In the genomic region with DNA sequence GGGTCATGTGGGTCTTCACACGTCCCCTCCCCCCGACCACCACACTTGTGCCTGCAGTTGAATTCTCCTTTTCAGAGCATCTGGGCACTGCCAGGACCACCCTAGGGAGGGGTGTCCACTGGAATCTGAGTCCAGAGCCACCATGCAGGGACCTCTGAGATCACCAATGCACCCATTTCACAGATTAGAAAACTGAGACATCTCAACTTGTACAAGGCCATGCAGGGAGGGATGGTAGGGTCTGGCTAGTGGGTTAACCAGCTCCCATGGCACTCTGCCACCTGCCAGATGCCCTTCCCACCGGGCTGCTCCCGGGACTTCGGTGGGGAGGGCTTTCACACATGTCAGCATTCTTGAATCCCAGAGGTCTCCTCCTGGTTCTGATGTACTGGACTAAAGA, we compare ENCODE assay signal across 15 cellular contexts. TPM values are rescaled to one million over a fixed set of nuclear protein-coding genes. Genes with fewer than 3 reads are reported as not detected.
DNase-seq lines count a peak whose midpoint lies in the region; ATAC-seq, FAIRE-seq and TF ChIP-seq lines count a peak whose summit lies in the region.
"Had no signal": no experiment of that assay in that cellular context is flagged by ENCODE, and none has a peak within 500 bp of the region (broad histone marks: within the 10 kb centered on the region; RNA-seq: fewer than 3 reads in every experiment).

No MANE protein-coding gene starts in this region.

- H2BK120ac ChIP-seq in neuronal stem cell (ENCODE audit: low read depth, low read length) = no peak overlapping the region

- no peak for TF ChIP-seq POLR2A in A549 (IDR thresholded peaks at IDR 0.05; ENCODE audit: low read length)

- ATAC-seq in A549 (no peak), GM18520 (IDR thresholded peaks at IDR 0.05; ENCODE audit: unreplicated experiment) (no peak), HG03025 (IDR thresholded peaks at IDR 0.05; ENCODE audit: low FRiP score, unreplicated experiment) (no peak)

- peak; percentile 95 for FAIRE-seq in A549 (lab: Jason Lieb, UNC)
- FAIRE-seq: D721Med, G401.6, GM19239 had no signal

- WGBS in A549 (ENCODE audit: missing lambda C conversion rate) = 57% methylated on average over 5 of the region's 5 CpGs
- WGBS in neuronal stem cell (ENCODE audit: extremely low coverage in 2 of 2, insufficient read length in 2 of 2, insufficient replicate concordance in 1 of 2), 2 donors = no CpG with 5 or more reads among the region's 5 CpGs

- H2BK5ac ChIP-seq in neuronal stem cell (ENCODE audit: low read length) = no peak overlapping the region

- no peak overlapping the region for H2BK15ac ChIP-seq in neuronal stem cell (ENCODE audit: low read length)

- H3K4me2 ChIP-seq in A549 (no peak overlapping the region), neuronal stem cell (ENCODE audit: insufficient read depth, low read length, poor library complexity, severe bottlenecking) (no peak overlapping the region)

- no peak overlapping the region for H3K23ac ChIP-seq in neuronal stem cell (ENCODE audit: low read depth, low read length, poor library complexity)

- no peak overlapping the region for H2AFZ ChIP-seq in neuronal stem cell (ENCODE audit: low read length)

- POLR2A ChIA-PET in A549 (lab: Yijun Ruan, JAX) = interaction anchor here (1.1 kb wide), 1 partner anchor 24 kb away, joined by 3 read pairs; no protein-coding TSS in a partner anchor
- POLR2A ChIA-PET in HEK293 (lab: Yijun Ruan, JAX) = interaction anchor here (0.5 to 0.6 kb wide), 2 partner anchors 86 to 542 kb away, joined by 3 read pairs; no protein-coding TSS in a partner anchor

- 0 out of 5 replicates have a peak, but pooled peaks of 1 of the 2 experiments have one; percentile 9 for TF ChIP-seq EP300 in A549 (IDR thresholded peaks at IDR 0.05)

- H3K36me3 ChIP-seq in HEK293 (ENCODE audit: control insufficient read depth in 2 of 2, insufficient read depth in 1 of 2, low read length in 2 of 2) (no peaks in the 10 kb centered on the region), neuronal stem cell (replicated peaks in 1 of 2; ENCODE audit: control insufficient read depth in 2 of 2, insufficient read depth in 2 of 2, low read length in 2 of 2) (no peaks in the 10 kb centered on the region)
- H3K36me3 ChIP-seq: BE2C, BLaER1 had no signal

- H3K4me3 ChIP-seq in A549 = no peak overlapping the region
- no peak overlapping the region for H3K4me3 ChIP-seq in HEK293 (ENCODE audit: low read depth, low read length)
- no peak overlapping the region for H3K4me3 ChIP-seq in neuronal stem cell (ENCODE audit: low read length in 2 of 2)
- H3K4me3 ChIP-seq: BLaER1 had no signal

- CTCF ChIA-PET in A549 (lab: Yijun Ruan, JAX) = interaction anchor here (0.6 to 16.1 kb wide), 65 partner anchors 9 to 910 kb away, joined by 3 to 301 read pairs (median 5); partner anchors contain the start of genes PLEKHF1, POP4 and URI1
- CTCF ChIA-PET in HEK293 (lab: Yijun Ruan, JAX) = interaction anchor here (0.6 to 10.9 kb wide), 49 partner anchors 8 to 1937 kb away, joined by 3 to 138 read pairs (median 5); partner anchors contain the start of genes C19orf12 and PLEKHF1

- no peak overlapping the region for H3K18ac ChIP-seq in neuronal stem cell (ENCODE audit: low read length)

- peaks cover 3% of the 10 kb centered on the region for H3K79me1 ChIP-seq in neuronal stem cell (ENCODE audit: low read depth, low read length)

- no peak for TF ChIP-seq CTCF in A549 (IDR thresholded peaks at IDR 0.05)
- TF ChIP-seq CTCF in HEK293 (tag by site-specific recombination; IDR thresholded peaks at IDR 0.05) = no peak

- H4K91ac ChIP-seq in neuronal stem cell (ENCODE audit: low read depth, low read length, poor library complexity) = no peak overlapping the region

- no peak overlapping the region for H4K8ac ChIP-seq in neuronal stem cell (ENCODE audit: low read depth, low read length)

- TF ChIP-seq RAD21 in A549 (conservative IDR thresholded peaks at IDR 0.05 in 1 of 2, IDR thresholded peaks at IDR 0.05 in 1 of 2) = no peak

- H2AK5ac ChIP-seq in neuronal stem cell (ENCODE audit: low read depth, low read length) = peak overlapping the region; percentile 56

- H2BK12ac ChIP-seq in neuronal stem cell (ENCODE audit: low read length) = no peak overlapping the region

- no peak overlapping the region for H3K9ac ChIP-seq in neuronal stem cell (ENCODE audit: low read depth, low read length, poor library complexity)

- H3K9me3 ChIP-seq in A549 (no peaks in the 10 kb centered on the region), HEK293 (ENCODE audit: control insufficient read depth, insufficient read depth, low read depth, low read length) (no peaks in the 10 kb centered on the region), neuronal stem cell (replicated peaks in 1 of 2; ENCODE audit: control insufficient read depth in 2 of 2, insufficient read depth in 1 of 2, low read depth in 1 of 2, low read length in 2 of 2) (no peaks in the 10 kb centered on the region)
- H3K9me3 ChIP-seq: BE2C, BLaER1 had no signal

- H3K14ac ChIP-seq in neuronal stem cell (ENCODE audit: low read length) = no peak overlapping the region

- no peaks in the 10 kb centered on the region for H3K4me1 ChIP-seq in A549
- H3K4me1 ChIP-seq in HEK293 (ENCODE audit: control insufficient read depth, insufficient read depth, low read length) = no peaks in the 10 kb centered on the region
- no peaks in the 10 kb centered on the region for H3K4me1 ChIP-seq in neuronal stem cell (ENCODE audit: control insufficient read depth in 2 of 2, insufficient read depth in 1 of 2, low read depth in 1 of 2, low read length in 2 of 2)
- H3K4me1 ChIP-seq: BE2C had no signal

- DNase-seq in DMS 273 (lab: John Stamatoyannopoulos, UW; ENCODE audit: unreplicated experiment) (peak; percentile 37), DMS 273 treated with DMSO at 0.1 percent for 48 hours (lab: John Stamatoyannopoulos, UW) (no peak), A549 (ENCODE audit: low read depth in 1 of 2, low spot score in 1 of 2) (no peak), neuronal stem cell (ENCODE audit: low spot score) (no peak), islet precursor cell (no peak)

- H3K27me3 ChIP-seq in neuronal stem cell (ENCODE audit: control insufficient read depth in 3 of 3, insufficient read depth in 3 of 3, low read depth in 1 of 3, low read length in 3 of 3) = peaks cover 0 to 18% (median 0%) of the 10 kb centered on the region in 3 experiments
- H3K27me3 ChIP-seq: BE2C, BLaER1 had no signal

- H3K27ac ChIP-seq in A549 (no peak overlapping the region), HEK293 (ENCODE audit: extremely low read depth, low read depth, low read length) (no peak overlapping the region), neuronal stem cell (replicated peaks; ENCODE audit: low read length) (no peak overlapping the region)
- H3K27ac ChIP-seq: 22Rv1, BLaER1 had no signal

- no peak overlapping the region for H3K4ac ChIP-seq in neuronal stem cell (ENCODE audit: low read length)

TF ChIP-seq in A549, 52 proteins besides CTCF, POLR2A, EP300 and RAD21 (continues in another document):
- TF ChIP-seq CEBPB (IDR thresholded peaks at IDR 0.05) (no peak), MAFK (IDR thresholded peaks at IDR 0.05; ENCODE audit: partially characterized antibody) (peak; percentile 38), JUN (IDR thresholded peaks at IDR 0.05) (no peak), NFE2L2 (conservative IDR thresholded peaks at IDR 0.05; ENCODE audit: low read length) (0 out of 2 replicates have a peak, but pooled peaks have one; percentile 0)
- TF ChIP-seq, protein P1, sequence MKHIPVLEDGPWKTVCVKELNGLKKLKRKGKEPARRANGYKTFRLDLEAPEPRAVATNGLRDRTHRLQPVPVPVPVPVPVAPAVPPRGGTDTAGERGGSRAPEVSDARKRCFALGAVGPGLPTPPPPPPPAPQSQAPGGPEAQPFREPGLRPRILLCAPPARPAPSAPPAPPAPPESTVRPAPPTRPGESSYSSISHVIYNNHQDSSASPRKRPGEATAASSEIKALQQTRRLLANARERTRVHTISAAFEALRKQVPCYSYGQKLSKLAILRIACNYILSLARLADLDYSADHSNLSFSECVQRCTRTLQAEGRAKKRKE (CRISPR knock-in tag; IDR thresholded peaks at IDR 0.05; ENCODE audit: low read depth) = no peak

TF ChIP-seq in HEK293, 187 proteins besides CTCF, POLR2A, EP300 and RAD21:
- TF ChIP-seq AEBP2 (tag by site-specific recombination; IDR thresholded peaks at IDR 0.05; ENCODE audit: borderline replicate concordance) (no peak), SP7 (tag by site-specific recombination; IDR thresholded peaks at IDR 0.05) (0 out of 2 replicates have a peak, but pooled peaks have one; percentile 8)

RNA-seq across cellular contexts. Expression of gene C19orf12, which starts 44.3 kb away (rescaled TPM):
- 33.6 and 34.3 TPM in 2 replicates for polyA plus RNA-seq in A549 (2011; rRNA removed)
- 30.8 and 40.5 TPM in 2 replicates for polyA plus RNA-seq in A549 (2012; cell fraction: cytosol; rRNA removed)
- 35.7 and 36.4 TPM in 2 replicates for polyA plus RNA-seq in A549 (2012; cell fraction: nucleus; rRNA removed)
- 35.2 to 36.1 TPM (median 35.2 TPM) in 3 replicates for polyA plus RNA-seq in A549 (2017; fragmentation: RNase III; extraction: RNeasy Plus Mini Kit Qiagen cat#74134 plus additional on column Dnase treatment)
- 11.6 and 15.1 TPM in 2 replicates for polyA minus RNA-seq in A549 (2011; rRNA and poly(A)+ RNA removed)
- polyA plus RNA-seq in neuronal stem cell (2013, experiment 1 of 2) = 20.8 TPM
- 20.7 TPM for polyA plus RNA-seq in neuronal stem cell (2013, experiment 2 of 2)

RNA-seq across cellular contexts. Expression of gene CCNE1, which starts 52.4 kb away (rescaled TPM):
- polyA plus RNA-seq in A549 (2011; rRNA removed) = 15.4 and 18.3 TPM in 2 replicates
- polyA plus RNA-seq in A549 (2012; cell fraction: cytosol; rRNA removed) = 20.9 and 21.4 TPM in 2 replicates
- polyA plus RNA-seq in A549 (2012; cell fraction: nucleus; rRNA removed) = 21.9 and 34.2 TPM in 2 replicates
- polyA plus RNA-seq in A549 (2017; fragmentation: RNase III; extraction: RNeasy Plus Mini Kit Qiagen cat#74134 plus additional on column Dnase treatment) = 25.0 to 26.9 TPM (median 25.2 TPM) in 3 replicates
- 14.1 and 15.5 TPM in 2 replicates for polyA minus RNA-seq in A549 (2011; rRNA and poly(A)+ RNA removed)
- polyA plus RNA-seq in neuronal stem cell (2013, experiment 1 of 2) = 15.7 TPM
- polyA plus RNA-seq in neuronal stem cell (2013, experiment 2 of 2) = 15.8 TPM
- polyA plus RNA-seq: CD14-positive monocyte had no signal
